ENCODE assay signal across 1 cellular context in the genomic region with DNA sequence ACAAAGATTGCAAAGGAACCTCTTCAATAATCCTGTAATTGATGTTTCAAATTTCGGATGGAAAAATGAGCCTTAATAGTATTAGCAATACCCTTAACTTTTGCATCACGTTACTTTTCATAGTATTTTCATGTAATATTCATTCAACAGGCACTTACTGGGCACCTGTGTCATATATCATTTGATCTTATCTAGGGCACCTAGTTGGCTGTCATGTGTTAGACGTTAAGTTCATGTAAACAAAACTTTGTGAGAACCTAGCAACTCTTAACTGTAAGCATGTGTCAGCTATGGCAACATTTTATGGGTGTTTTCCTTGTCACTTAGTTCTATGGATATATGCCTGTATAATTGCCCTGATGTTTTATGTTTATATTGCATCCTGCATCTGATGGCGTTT.
TF ChIP-seq lines count a peak whose summit lies in the region.

No MANE protein-coding gene starts in this region.

TF ChIP-seq in GM23338, 12 proteins besides CTCF, POLR2A, EP300 and RAD21 (continued from another document):
- TF ChIP-seq, protein P1, sequence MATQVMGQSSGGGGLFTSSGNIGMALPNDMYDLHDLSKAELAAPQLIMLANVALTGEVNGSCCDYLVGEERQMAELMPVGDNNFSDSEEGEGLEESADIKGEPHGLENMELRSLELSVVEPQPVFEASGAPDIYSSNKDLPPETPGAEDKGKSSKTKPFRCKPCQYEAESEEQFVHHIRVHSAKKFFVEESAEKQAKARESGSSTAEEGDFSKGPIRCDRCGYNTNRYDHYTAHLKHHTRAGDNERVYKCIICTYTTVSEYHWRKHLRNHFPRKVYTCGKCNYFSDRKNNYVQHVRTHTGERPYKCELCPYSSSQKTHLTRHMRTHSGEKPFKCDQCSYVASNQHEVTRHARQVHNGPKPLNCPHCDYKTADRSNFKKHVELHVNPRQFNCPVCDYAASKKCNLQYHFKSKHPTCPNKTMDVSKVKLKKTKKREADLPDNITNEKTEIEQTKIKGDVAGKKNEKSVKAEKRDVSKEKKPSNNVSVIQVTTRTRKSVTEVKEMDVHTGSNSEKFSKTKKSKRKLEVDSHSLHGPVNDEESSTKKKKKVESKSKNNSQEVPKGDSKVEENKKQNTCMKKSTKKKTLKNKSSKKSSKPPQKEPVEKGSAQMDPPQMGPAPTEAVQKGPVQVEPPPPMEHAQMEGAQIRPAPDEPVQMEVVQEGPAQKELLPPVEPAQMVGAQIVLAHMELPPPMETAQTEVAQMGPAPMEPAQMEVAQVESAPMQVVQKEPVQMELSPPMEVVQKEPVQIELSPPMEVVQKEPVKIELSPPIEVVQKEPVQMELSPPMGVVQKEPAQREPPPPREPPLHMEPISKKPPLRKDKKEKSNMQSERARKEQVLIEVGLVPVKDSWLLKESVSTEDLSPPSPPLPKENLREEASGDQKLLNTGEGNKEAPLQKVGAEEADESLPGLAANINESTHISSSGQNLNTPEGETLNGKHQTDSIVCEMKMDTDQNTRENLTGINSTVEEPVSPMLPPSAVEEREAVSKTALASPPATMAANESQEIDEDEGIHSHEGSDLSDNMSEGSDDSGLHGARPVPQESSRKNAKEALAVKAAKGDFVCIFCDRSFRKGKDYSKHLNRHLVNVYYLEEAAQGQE (IDR thresholded peaks at IDR 0.05; ENCODE audit: unreplicated experiment): no peak
- TF ChIP-seq POLR2AphosphoS5 (IDR thresholded peaks at IDR 0.05; ENCODE audit: low read depth) (no peak), ZNF331 (CRISPR knock-in tag; IDR thresholded peaks at IDR 0.05; ENCODE audit: low read depth) (no peak), EZH2 (IDR thresholded peaks at IDR 0.05; ENCODE audit: low read depth, unreplicated experiment) (no peak), NANOG (IDR thresholded peaks at IDR 0.05; ENCODE audit: borderline replicate concordance) (no peak), EZH2phosphoT487 (IDR thresholded peaks at IDR 0.05; ENCODE audit: unreplicated experiment) (no peak), STAT1 (IDR thresholded peaks at IDR 0.05; ENCODE audit: unreplicated experiment) (no peak), ZNF114 (CRISPR knock-in tag; IDR thresholded peaks at IDR 0.05) (no peak), CREB1 (CRISPR knock-in tag; IDR thresholded peaks at IDR 0.05; ENCODE audit: low read depth) (no peak)
- TF ChIP-seq, protein P2, sequence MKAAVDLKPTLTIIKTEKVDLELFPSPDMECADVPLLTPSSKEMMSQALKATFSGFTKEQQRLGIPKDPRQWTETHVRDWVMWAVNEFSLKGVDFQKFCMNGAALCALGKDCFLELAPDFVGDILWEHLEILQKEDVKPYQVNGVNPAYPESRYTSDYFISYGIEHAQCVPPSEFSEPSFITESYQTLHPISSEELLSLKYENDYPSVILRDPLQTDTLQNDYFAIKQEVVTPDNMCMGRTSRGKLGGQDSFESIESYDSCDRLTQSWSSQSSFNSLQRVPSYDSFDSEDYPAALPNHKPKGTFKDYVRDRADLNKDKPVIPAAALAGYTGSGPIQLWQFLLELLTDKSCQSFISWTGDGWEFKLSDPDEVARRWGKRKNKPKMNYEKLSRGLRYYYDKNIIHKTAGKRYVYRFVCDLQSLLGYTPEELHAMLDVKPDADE (IDR thresholded peaks at IDR 0.05): no peak
- TF ChIP-seq, protein P3, sequence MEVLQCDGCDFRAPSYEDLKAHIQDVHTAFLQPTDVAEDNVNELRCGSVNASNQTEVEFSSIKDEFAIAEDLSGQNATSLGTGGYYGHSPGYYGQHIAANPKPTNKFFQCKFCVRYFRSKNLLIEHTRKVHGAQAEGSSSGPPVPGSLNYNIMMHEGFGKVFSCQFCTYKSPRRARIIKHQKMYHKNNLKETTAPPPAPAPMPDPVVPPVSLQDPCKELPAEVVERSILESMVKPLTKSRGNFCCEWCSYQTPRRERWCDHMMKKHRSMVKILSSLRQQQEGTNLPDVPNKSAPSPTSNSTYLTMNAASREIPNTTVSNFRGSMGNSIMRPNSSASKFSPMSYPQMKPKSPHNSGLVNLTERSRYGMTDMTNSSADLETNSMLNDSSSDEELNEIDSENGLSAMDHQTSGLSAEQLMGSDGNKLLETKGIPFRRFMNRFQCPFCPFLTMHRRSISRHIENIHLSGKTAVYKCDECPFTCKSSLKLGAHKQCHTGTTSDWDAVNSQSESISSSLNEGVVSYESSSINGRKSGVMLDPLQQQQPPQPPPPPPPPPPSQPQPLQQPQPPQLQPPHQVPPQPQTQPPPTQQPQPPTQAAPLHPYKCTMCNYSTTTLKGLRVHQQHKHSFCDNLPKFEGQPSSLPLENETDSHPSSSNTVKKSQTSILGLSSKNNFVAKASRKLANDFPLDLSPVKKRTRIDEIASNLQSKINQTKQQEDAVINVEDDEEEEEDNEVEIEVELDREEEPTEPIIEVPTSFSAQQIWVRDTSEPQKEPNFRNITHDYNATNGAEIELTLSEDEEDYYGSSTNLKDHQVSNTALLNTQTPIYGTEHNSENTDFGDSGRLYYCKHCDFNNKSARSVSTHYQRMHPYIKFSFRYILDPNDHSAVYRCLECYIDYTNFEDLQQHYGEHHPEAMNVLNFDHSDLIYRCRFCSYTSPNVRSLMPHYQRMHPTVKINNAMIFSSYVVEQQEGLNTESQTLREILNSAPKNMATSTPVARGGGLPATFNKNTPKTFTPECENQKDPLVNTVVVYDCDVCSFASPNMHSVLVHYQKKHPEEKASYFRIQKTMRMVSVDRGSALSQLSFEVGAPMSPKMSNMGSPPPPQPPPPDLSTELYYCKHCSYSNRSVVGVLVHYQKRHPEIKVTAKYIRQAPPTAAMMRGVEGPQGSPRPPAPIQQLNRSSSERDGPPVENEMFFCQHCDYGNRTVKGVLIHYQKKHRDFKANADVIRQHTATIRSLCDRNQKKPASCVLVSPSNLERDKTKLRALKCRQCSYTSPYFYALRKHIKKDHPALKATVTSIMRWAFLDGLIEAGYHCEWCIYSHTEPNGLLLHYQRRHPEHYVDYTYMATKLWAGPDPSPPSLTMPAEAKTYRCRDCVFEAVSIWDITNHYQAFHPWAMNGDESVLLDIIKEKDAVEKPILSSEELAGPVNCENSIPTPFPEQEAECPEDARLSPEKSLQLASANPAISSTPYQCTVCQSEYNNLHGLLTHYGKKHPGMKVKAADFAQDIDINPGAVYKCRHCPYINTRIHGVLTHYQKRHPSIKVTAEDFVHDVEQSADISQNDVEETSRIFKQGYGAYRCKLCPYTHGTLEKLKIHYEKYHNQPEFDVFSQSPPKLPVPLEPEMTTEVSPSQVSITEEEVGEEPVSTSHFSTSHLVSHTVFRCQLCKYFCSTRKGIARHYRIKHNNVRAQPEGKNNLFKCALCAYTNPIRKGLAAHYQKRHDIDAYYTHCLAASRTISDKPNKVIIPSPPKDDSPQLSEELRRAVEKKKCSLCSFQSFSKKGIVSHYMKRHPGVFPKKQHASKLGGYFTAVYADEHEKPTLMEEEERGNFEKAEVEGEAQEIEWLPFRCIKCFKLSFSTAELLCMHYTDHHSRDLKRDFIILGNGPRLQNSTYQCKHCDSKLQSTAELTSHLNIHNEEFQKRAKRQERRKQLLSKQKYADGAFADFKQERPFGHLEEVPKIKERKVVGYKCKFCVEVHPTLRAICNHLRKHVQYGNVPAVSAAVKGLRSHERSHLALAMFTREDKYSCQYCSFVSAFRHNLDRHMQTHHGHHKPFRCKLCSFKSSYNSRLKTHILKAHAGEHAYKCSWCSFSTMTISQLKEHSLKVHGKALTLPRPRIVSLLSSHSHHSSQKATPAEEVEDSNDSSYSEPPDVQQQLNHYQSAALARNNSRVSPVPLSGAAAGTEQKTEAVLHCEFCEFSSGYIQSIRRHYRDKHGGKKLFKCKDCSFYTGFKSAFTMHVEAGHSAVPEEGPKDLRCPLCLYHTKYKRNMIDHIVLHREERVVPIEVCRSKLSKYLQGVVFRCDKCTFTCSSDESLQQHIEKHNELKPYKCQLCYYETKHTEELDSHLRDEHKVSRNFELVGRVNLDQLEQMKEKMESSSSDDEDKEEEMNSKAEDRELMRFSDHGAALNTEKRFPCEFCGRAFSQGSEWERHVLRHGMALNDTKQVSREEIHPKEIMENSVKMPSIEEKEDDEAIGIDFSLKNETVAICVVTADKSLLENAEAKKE (CRISPR knock-in tag; IDR thresholded peaks at IDR 0.05): no peak
